Comparison of ENCODE assay signal across 16 cellular contexts in the genomic region with DNA sequence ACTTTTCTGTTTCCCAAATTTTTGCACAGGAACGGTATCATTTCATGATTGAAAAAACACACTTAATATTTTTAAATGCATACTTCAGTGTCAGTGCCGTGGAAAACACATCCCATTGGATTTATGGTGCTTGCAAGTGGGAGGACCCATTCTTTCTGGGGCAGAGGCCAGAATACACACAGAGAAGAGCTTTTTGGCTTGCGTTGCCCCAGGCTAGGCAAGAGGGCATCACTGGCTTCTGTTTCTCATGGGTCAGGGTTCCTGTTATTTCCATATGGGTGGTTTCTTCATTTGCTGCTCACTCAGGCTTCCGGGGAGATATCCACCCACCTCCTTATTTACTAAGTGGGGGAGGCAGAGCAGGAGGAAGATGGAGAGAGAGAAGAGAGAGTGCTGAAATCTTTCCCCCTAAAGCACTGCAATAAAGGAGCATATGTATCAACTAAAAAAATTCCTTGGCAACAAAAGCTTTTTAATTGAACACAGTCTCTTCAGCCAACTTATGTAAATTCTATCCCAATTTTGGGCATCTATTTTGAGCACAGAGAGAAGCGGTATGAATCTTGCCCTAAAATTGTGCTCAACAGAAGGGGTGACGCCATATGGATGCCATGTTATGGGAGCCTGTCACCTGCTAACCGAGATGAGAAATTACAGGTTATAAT.
DNase-seq lines count a peak whose midpoint lies in the region; ATAC-seq lines count a peak whose summit lies in the region.
"Had no signal": no experiment of that assay in that cellular context is flagged by ENCODE, and none has a peak within 500 bp of the region (broad histone marks: within the 10 kb centered on the region; RNA-seq: fewer than 3 reads in every experiment).

No MANE protein-coding gene starts in this region.

- peak; percentile 48 for DNase-seq in EH (ENCODE audit: low read depth)
- peak; percentile 48 for DNase-seq in NCI-H2029 (lab: John Stamatoyannopoulos, UW)
- peak; percentile 72 for DNase-seq in kidney glomerular epithelial cell (lab: John Stamatoyannopoulos, UW)
- peak; percentile 31 for DNase-seq in stromal cell of bone marrow (ENCODE audit: low read depth)
- DNase-seq in DMS 273 (lab: John Stamatoyannopoulos, UW; ENCODE audit: unreplicated experiment), result no peak
- DNase-seq in activated naive CD4-positive, alpha-beta T cell treated with anti-CD3 and anti-CD28 coated beads, Interleukin-2, amount 50 U/mL, for 72 hours (ENCODE audit: low spot score in 2 of 2), result no peak
- DNase-seq: COR-L47, Karpas-422, NCI-H1436, NCI-H2107, NCI-H748 treated with DMSO at 0.1 percent for 48 hours, RPMI8226, SJCRH30, SW 1271 had no signal

- peaks cover 0 to 5% of the 10 kb centered on the region in 2 donors for H3K9me3 Mint-ChIP-seq in activated naive CD4-positive, alpha-beta T cell treated with anti-CD3 and anti-CD28 coated beads, Interleukin-2, amount 50 U/mL, for 72 hours

- no peak for ATAC-seq in activated naive CD4-positive, alpha-beta T cell treated with anti-CD3 and anti-CD28 coated beads, Interleukin-2, amount 50 U/mL, for 72 hours
- ATAC-seq in GM18861 (IDR thresholded peaks at IDR 0.05; ENCODE audit: unreplicated experiment) (no peak), HG02678 (IDR thresholded peaks at IDR 0.05; ENCODE audit: unreplicated experiment) (no peak)

- no peaks in the 10 kb centered on the region for H3K36me3 Mint-ChIP-seq in activated naive CD4-positive, alpha-beta T cell treated with anti-CD3 and anti-CD28 coated beads, Interleukin-2, amount 50 U/mL, for 72 hours

- no peak overlapping the region for H3K27ac Mint-ChIP-seq in activated naive CD4-positive, alpha-beta T cell treated with anti-CD3 and anti-CD28 coated beads, Interleukin-2, amount 50 U/mL, for 72 hours

Comparison
In these comparisons a context has a peak if more than half of its experiments do, and no peak if none do; other contexts are left out.
1. DNase-seq: peak in EH (single experiment), NCI-H2029 (single experiment), kidney glomerular epithelial cell (single experiment) and stromal cell of bone marrow (single experiment); none in DMS 273 (single experiment) and activated naive CD4-positive, alpha-beta T cell treated with anti-CD3 and anti-CD28 coated beads, Interleukin-2, amount 50 U/mL, for 72 hours (0 of 2).